ENCODE assay signal across 37 cellular contexts in genomic region chr19:42370667-42371066, GRCh38. TPM values are rescaled to one million over a fixed set of nuclear protein-coding genes. Genes with fewer than 3 reads are reported as not detected.
DNase-seq lines count a peak whose midpoint lies in the region; ATAC-seq, FAIRE-seq and TF ChIP-seq lines count a peak whose summit lies in the region.
"Had no signal": no experiment of that assay in that cellular context is flagged by ENCODE, and none has a peak within 500 bp of the region (broad histone marks: within the 10 kb centered on the region; RNA-seq: fewer than 3 reads in every experiment).

No MANE protein-coding gene starts in this region.

- H3K27me3 ChIP-seq in BLaER1 (no peaks in the 10 kb centered on the region), iPS-20b (ENCODE audit: insufficient read depth, low read length) (no peaks in the 10 kb centered on the region)
- H3K27me3 ChIP-seq: cardiac muscle cell, esophagus squamous epithelium, gastroesophageal sphincter, transverse colon had no signal

- H3K4me3 ChIP-seq in BLaER1 (no peak overlapping the region), HFF-Myc (replicated peaks; ENCODE audit: low read depth, low read length) (no peak overlapping the region), astrocyte of the spinal cord (ENCODE audit: low read depth, low read length) (no peak overlapping the region), iPS-20b (ENCODE audit: low read length) (peak overlapping the region; percentile 25; the same call in 1 of the 2 replicates)
- H3K4me3 ChIP-seq: A549, cardiac muscle cell, coronary artery, esophagus squamous epithelium, gastroesophageal sphincter, K562, SK-N-MC, transverse colon had no signal

- H3K4me1 ChIP-seq in BLaER1 (peaks cover 29% of the 10 kb centered on the region), iPS-20b (ENCODE audit: insufficient read depth, low read length) (peaks cover 4% of the 10 kb centered on the region; the same call in 1 of the 2 replicates)
- H3K4me1 ChIP-seq: A549, esophagus squamous epithelium, transverse colon had no signal

- H4K20me1 ChIP-seq in BLaER1: no peaks in the 10 kb centered on the region

- TF ChIP-seq CTCF in HFF-Myc (IDR thresholded peaks at IDR 0.05; ENCODE audit: low read depth, low read length, missing control alignments) (no peak), astrocyte of the spinal cord (IDR thresholded peaks at IDR 0.05; ENCODE audit: low read depth, low read length) (no peak)

- no peak overlapping the region; the same call in 1 of the 2 replicates for H3K4me2 ChIP-seq in BLaER1
- H3K4me2 ChIP-seq: A549 had no signal

- no peak for FAIRE-seq in frontal cortex (lab: Jason Lieb, UNC)
- FAIRE-seq: A549, GM19239, K562 had no signal

- DNase-seq in HFF-Myc (ENCODE audit: extremely low read depth, low read depth): peak; percentile 85
- peak; percentile 28 for DNase-seq in astrocyte of the spinal cord (ENCODE audit: low read depth, low spot score)
- no peak for DNase-seq in NCI-H748 (lab: John Stamatoyannopoulos, UW; ENCODE audit: unreplicated experiment)
- DNase-seq in frontal cortex (ENCODE audit: low spot score in 2 of 2): no peak
- DNase-seq: activated CD4-positive, alpha-beta T cell treated with anti-CD3 and anti-CD28 coated beads for 48 hours; activated effector memory CD4-positive, alpha-beta T cell treated with anti-CD3 and anti-CD28 coated beads, Interleukin-2, amount 50 U/mL, for 16 hours; activated naive CD8-positive, alpha-beta T cell treated with anti-CD3 and anti-CD28 coated beads for 36 hours; activated T-cell treated with anti-CD3 and anti-CD28 coated beads, Interleukin-2, amount 50 U/mL, for 1 hour; AML-193; aorta; esophagus squamous epithelium; islet precursor cell; left ventricle myocardium superior; natural killer cell; NCI-H1436; NCI-H2081 treated with DMSO at 0.1 percent for 48 hours; NCI-H82; OCI-M1; stimulated activated naive CD8-positive, alpha-beta T cell treated with anti-CD3 and anti-CD28 coated beads, Interleukin-15, amount 100 ng/mL, for 72 hours; transverse colon had no signal

- no peak for ATAC-seq in HG02571 (IDR thresholded peaks at IDR 0.05; ENCODE audit: unreplicated experiment)
- no peak for ATAC-seq in HG03439 (IDR thresholded peaks at IDR 0.05; ENCODE audit: unreplicated experiment)
- ATAC-seq: gastroesophageal sphincter; left ventricle myocardium superior; natural killer cell; stimulated activated naive CD8-positive, alpha-beta T cell treated with anti-CD3 and anti-CD28 coated beads, Interleukin-15, amount 100 ng/mL, for 72 hours had no signal

- peaks cover 39% of the 10 kb centered on the region for H3K36me3 ChIP-seq in BLaER1
- peaks cover 8% of the 10 kb centered on the region; the same call in 1 of the 2 replicates for H3K36me3 ChIP-seq in iPS-20b (ENCODE audit: insufficient read depth, low read depth, low read length)
- H3K36me3 ChIP-seq: transverse colon had no signal

- H3K9ac ChIP-seq in BLaER1 (no peak overlapping the region), iPS-20b (ENCODE audit: low read depth, low read length) (peak overlapping the region; percentile 35; the same call in 1 of the 2 replicates)

- H3K27ac ChIP-seq in BLaER1: peak overlapping the region; percentile 9; the same call in 1 of the 2 replicates
- H3K27ac ChIP-seq in iPS-20b (ENCODE audit: low read length): no peak overlapping the region
- H3K27ac ChIP-seq: A549, cardiac muscle cell, coronary artery, esophagus squamous epithelium, gastroesophageal sphincter, SK-N-MC, transverse colon had no signal

- H3K9me3 ChIP-seq in BLaER1 (no peaks in the 10 kb centered on the region), iPS-20b (ENCODE audit: insufficient read depth, low read depth, low read length) (no peaks in the 10 kb centered on the region; the same call in 1 of the 2 replicates)
- H3K9me3 ChIP-seq: esophagus squamous epithelium, gastroesophageal sphincter, transverse colon had no signal

- in situ Hi-C loops in astrocyte of the spinal cord (cut with HindIII; ENCODE audit: low sequenced_read_pairs): no loop called here

RNA-seq across cellular contexts. Expression of gene CNFN, which starts 19.4 kb away (rescaled TPM):
- total RNA-seq in frontal cortex: not detected
- total RNA-seq: activated CD8-positive, alpha-beta memory T cell treated with anti-CD3 and anti-CD28 coated beads for 36 hours; activated naive CD8-positive, alpha-beta T cell treated with anti-CD3 and anti-CD28 coated beads for 36 hours; mononuclear cell; osteoblast; T-helper 1 cell treated with Interleukin-12 subunit alpha and Interleukin-12 subunit beta and Interleukin-4 antibody, amounts not matched to agents 30 ng/mL and 1 ng/mL, for 36 hours had no signal

RNA-seq across cellular contexts. Expression of gene MEGF8, which starts 45.2 kb away (rescaled TPM):
- total RNA-seq in frontal cortex: 35.9 TPM

RNA-seq across cellular contexts. Expression of gene LIPE, which starts 56.5 kb away (rescaled TPM):
- total RNA-seq in frontal cortex: 10.2 TPM

RNA-seq across cellular contexts. Expression of gene TMEM145, which starts 57.6 kb away (rescaled TPM):
- total RNA-seq in frontal cortex: 35.1 TPM
- total RNA-seq: aorta, esophagus squamous epithelium, G401, M059J, mononuclear cell, natural killer cell, osteoblast, transverse colon had no signal

Comparison
In these comparisons a context has a peak if more than half of its experiments do, and no peak if none do; other contexts are left out.
1. DNase-seq: peak in HFF-Myc (single experiment) and astrocyte of the spinal cord (single experiment); none in NCI-H748 (single experiment) and frontal cortex (0 of 2).